In the genomic region with DNA sequence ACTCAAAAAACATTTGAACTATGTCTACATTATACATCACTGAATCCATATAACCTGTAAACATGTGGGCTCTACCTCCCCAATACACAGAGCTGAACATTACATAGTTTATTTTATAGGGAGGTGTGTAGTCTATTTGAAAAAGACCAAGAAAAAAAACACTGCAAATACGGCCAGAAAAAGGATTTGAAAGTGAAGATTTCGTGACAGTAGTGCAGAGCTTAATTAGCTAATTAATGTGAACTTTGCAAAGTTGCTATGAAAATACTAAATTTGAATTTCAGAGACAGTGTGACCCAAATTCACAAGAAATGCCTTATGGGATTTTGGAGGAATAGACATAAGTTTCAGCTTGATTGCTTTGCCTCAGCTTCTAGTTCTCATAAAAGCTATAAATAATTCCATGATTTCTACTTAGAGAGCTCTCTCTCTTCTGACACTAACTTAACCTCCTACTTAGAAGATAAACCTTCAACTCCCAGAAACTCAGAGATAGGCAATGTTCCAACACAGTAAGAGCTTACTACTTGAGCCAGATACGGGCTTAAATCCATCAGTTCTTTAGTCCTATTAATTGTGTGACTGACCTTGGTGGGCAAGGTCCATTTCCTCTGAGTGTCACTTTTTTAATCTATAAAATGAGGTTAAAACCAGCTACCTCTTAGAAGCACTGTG, we compare ENCODE assay signal across 17 cellular contexts.
"Had no signal": no experiment of that assay in that cellular context is flagged by ENCODE, and none has a peak within 500 bp of the region (broad histone marks: within the 10 kb centered on the region; RNA-seq: fewer than 3 reads in every experiment).

No MANE protein-coding gene starts in this region.

- H3K36me3 Mint-ChIP-seq: naive thymus-derived CD4-positive, alpha-beta T cell; stimulated activated memory B cell treated with anti-CD40 and anti-IgM and Interleukin-4, amounts not matched to agents 10 μg/mL and 1 μg/mL and 100 μg/mL, for 72 hours had no signal

- H3K27ac Mint-ChIP-seq: activated naive CD8-positive, alpha-beta T cell treated with anti-CD3 and anti-CD28 coated beads, Interleukin-2, amount 50 U/mL, for 24 hours; activated T-helper 17 cell treated with anti-CD3 and anti-CD28 coated beads, Interleukin-2, amount 50 U/mL, for 72 hours; dendritic cell treated with granulocyte-macrophage colony-stimulating factor and Interleukin-4, amounts not matched to agents 40 ng/mL and 50 ng/mL, for 4 days; naive thymus-derived CD4-positive, alpha-beta T cell; stimulated activated memory B cell treated with anti-CD40 and anti-IgM and Interleukin-4, amounts not matched to agents 10 μg/mL and 1 μg/mL and 100 μg/mL, for 72 hours; T-helper 2 cell treated with Interferon-gamma antibody and Interleukin-4, amounts not matched to agents 5 μg/mL and 100 μg/mL, for 36 hours had no signal

- H3K27me3 Mint-ChIP-seq: dendritic cell treated with granulocyte-macrophage colony-stimulating factor and Interleukin-4, amounts not matched to agents 40 ng/mL and 50 ng/mL, for 4 days had no signal

- DNase-seq: activated CD4-positive, alpha-beta T cell treated with anti-CD3 and anti-CD28 coated beads, Interleukin-2, amount 50 U/mL, for 4 hours; activated CD4-positive, CD25-positive, alpha-beta regulatory T cell treated with anti-CD3 and anti-CD28 coated beads, Interleukin-2, amount 50 U/mL, for 72 hours; activated naive CD4-positive, alpha-beta T cell treated with Interleukin-2 at 50 U/mL for 16 hours; activated naive CD8-positive, alpha-beta T cell treated with anti-CD3 and anti-CD28 coated beads, Interleukin-2, amount 50 U/mL, for 24 hours; activated T-cell treated with anti-CD3 and anti-CD28 coated beads for 4 hours; effector memory CD4-positive, alpha-beta T cell; foreskin melanocyte; heart left ventricle; naive thymus-derived CD4-positive, alpha-beta T cell; pancreas; thyroid gland had no signal

- H3K9me3 Mint-ChIP-seq: activated naive CD8-positive, alpha-beta T cell treated with anti-CD3 and anti-CD28 coated beads, Interleukin-2, amount 50 U/mL, for 24 hours; activated T-helper 17 cell treated with anti-CD3 and anti-CD28 coated beads, Interleukin-2, amount 50 U/mL, for 72 hours; dendritic cell treated with granulocyte-macrophage colony-stimulating factor and Interleukin-4, amounts not matched to agents 40 ng/mL and 50 ng/mL, for 4 days; stimulated activated memory B cell treated with anti-CD40 and anti-IgM and Interleukin-4, amounts not matched to agents 10 μg/mL and 1 μg/mL and 100 μg/mL, for 72 hours; T-helper 2 cell treated with Interferon-gamma antibody and Interleukin-4, amounts not matched to agents 5 μg/mL and 100 μg/mL, for 36 hours had no signal

- H3K4me1 Mint-ChIP-seq: activated T-helper 17 cell treated with anti-CD3 and anti-CD28 coated beads, Interleukin-2, amount 50 U/mL, for 72 hours; stimulated activated memory B cell treated with anti-CD40 and anti-IgM and Interleukin-4, amounts not matched to agents 10 μg/mL and 1 μg/mL and 100 μg/mL, for 72 hours had no signal

- H3K4me3 ChIP-seq: ascending aorta, breast epithelium, heart left ventricle, pancreas, thyroid gland had no signal

- H3K4me3 Mint-ChIP-seq: activated naive CD8-positive, alpha-beta T cell treated with anti-CD3 and anti-CD28 coated beads, Interleukin-2, amount 50 U/mL, for 24 hours; activated T-helper 17 cell treated with anti-CD3 and anti-CD28 coated beads, Interleukin-2, amount 50 U/mL, for 72 hours; dendritic cell treated with granulocyte-macrophage colony-stimulating factor and Interleukin-4, amounts not matched to agents 40 ng/mL and 50 ng/mL, for 4 days; naive thymus-derived CD4-positive, alpha-beta T cell; stimulated activated memory B cell treated with anti-CD40 and anti-IgM and Interleukin-4, amounts not matched to agents 10 μg/mL and 1 μg/mL and 100 μg/mL, for 72 hours; T-helper 2 cell treated with Interferon-gamma antibody and Interleukin-4, amounts not matched to agents 5 μg/mL and 100 μg/mL, for 36 hours had no signal
